ENCODE assay signal across 1 cellular context in genomic region chr3:186871403-186871924, GRCh38.
TF ChIP-seq lines count a peak whose summit lies in the region.

No MANE protein-coding gene starts in this region.

TF ChIP-seq in K562, 482 proteins besides CTCF, POLR2A, EP300 and RAD21 (continued from another document and continues in another):
- TF ChIP-seq ZNF398 (CRISPR knock-in tag; IDR thresholded peaks at IDR 0.05) (no peak), ZBTB26 (CRISPR knock-in tag; IDR thresholded peaks at IDR 0.05) (no peak), MEIS2 (IDR thresholded peaks at IDR 0.05; ENCODE audit: partially characterized antibody) (peak; percentile 73), ZNF316 (IDR thresholded peaks at IDR 0.05) (peak; percentile 94), JUND (IDR thresholded peaks at IDR 0.05; ENCODE audit: borderline replicate concordance, low read depth, low read length) (peak; percentile 59; the same call in 1 of the 2 replicates), JUND (tag; IDR thresholded peaks at IDR 0.05; ENCODE audit: borderline replicate concordance, low read depth, low read length) (peak; percentile 64; the same call in 1 of the 3 replicates), HDAC3 (IDR thresholded peaks at IDR 0.05; ENCODE audit: borderline replicate concordance, partially characterized antibody) (peak; percentile 79), XRCC5 (IDR thresholded peaks at IDR 0.05; ENCODE audit: low read depth, low read length) (no peak), ATF4 (CRISPR knock-in tag; IDR thresholded peaks at IDR 0.05) (no peak), CSDE1 (IDR thresholded peaks at IDR 0.05) (no peak), LEF1 (IDR thresholded peaks at IDR 0.05) (peak; percentile 64; the same call in 1 of the 2 replicates), ARID1B (IDR thresholded peaks at IDR 0.05) (peak; percentile 91), TEAD2 (tag; IDR thresholded peaks at IDR 0.05) (no peak), MYNN (IDR thresholded peaks at IDR 0.05) (no peak), MYNN (CRISPR knock-in tag; IDR thresholded peaks at IDR 0.05) (no peak), IRF1 (CRISPR knock-in tag; IDR thresholded peaks at IDR 0.05; ENCODE audit: borderline replicate concordance) (no peak), ZEB2 (IDR thresholded peaks at IDR 0.05) (peak; percentile 80), ZNF263 (CRISPR knock-in tag; IDR thresholded peaks at IDR 0.05; ENCODE audit: borderline replicate concordance) (no peak), CEBPB (tag; IDR thresholded peaks at IDR 0.05) (peak; percentile 25; the same call in 1 of the 2 replicates), HDAC6 (IDR thresholded peaks at IDR 0.05; ENCODE audit: low read depth, low read length) (no peak), RB1 (IDR thresholded peaks at IDR 0.05; ENCODE audit: low read depth) (no peak), BHLHE40 (IDR thresholded peaks at IDR 0.05; ENCODE audit: low read length) (no peak), POLR2H (tag; IDR thresholded peaks at IDR 0.05; ENCODE audit: low read depth) (peak; percentile 59; the same call in 1 of the 2 replicates), KLF13 (tag; IDR thresholded peaks at IDR 0.05; ENCODE audit: borderline replicate concordance, low read depth) (no peak), NR2C1 (IDR thresholded peaks at IDR 0.05) (peak; percentile 51), NR2C1 (tag; IDR thresholded peaks at IDR 0.05) (peak; percentile 60), ZNF695 (CRISPR knock-in tag; IDR thresholded peaks at IDR 0.05) (no peak), ETV1 (tag; conservative IDR thresholded peaks at IDR 0.05; ENCODE audit: low read depth) (peak; percentile 96), TEAD1 (CRISPR knock-in tag; IDR thresholded peaks at IDR 0.05) (0 out of 4 replicates have a peak, but pooled peaks of 1 of the 2 experiments have one; percentile 42), MAFK (IDR thresholded peaks at IDR 0.05; ENCODE audit: low read length) (peak; percentile 60), ZNF239 (CRISPR knock-in tag; IDR thresholded peaks at IDR 0.05) (no peak), ZNF511 (CRISPR knock-in tag; IDR thresholded peaks at IDR 0.05) (no peak), OTX1 (CRISPR knock-in tag; IDR thresholded peaks at IDR 0.05) (no peak), DMBX1 (CRISPR knock-in tag; IDR thresholded peaks at IDR 0.05; ENCODE audit: borderline replicate concordance) (peak; percentile 70; the same call in 1 of the 2 replicates), ZNF280A (IDR thresholded peaks at IDR 0.05; ENCODE audit: low read depth, partially characterized antibody) (no peak), ZNF277 (CRISPR knock-in tag; IDR thresholded peaks at IDR 0.05; ENCODE audit: borderline replicate concordance) (no peak), SREBF2 (CRISPR knock-in tag; IDR thresholded peaks at IDR 0.05) (no peak), CLOCK (CRISPR knock-in tag; IDR thresholded peaks at IDR 0.05; ENCODE audit: borderline replicate concordance) (no peak), ZNF121 (CRISPR knock-in tag; conservative IDR thresholded peaks at IDR 0.05) (no peak), HNRNPL (IDR thresholded peaks at IDR 0.05; ENCODE audit: low read depth, low read length) (no peak), ZNF436 (CRISPR knock-in tag; IDR thresholded peaks at IDR 0.05) (no peak), HES1 (IDR thresholded peaks at IDR 0.05; ENCODE audit: low read depth) (0 out of 2 replicates have a peak, but pooled peaks have one; percentile 32), HINFP (tag; conservative IDR thresholded peaks at IDR 0.05; ENCODE audit: low read depth) (no peak), HCFC1 (IDR thresholded peaks at IDR 0.05; ENCODE audit: low read depth, low read length) (no peak), SRSF7 (optimal IDR thresholded peaks at IDR 0.05; ENCODE audit: low read depth, low read length) (no peak), CXXC5 (CRISPR knock-in tag; IDR thresholded peaks at IDR 0.05) (peak; percentile 53), ZNF274 (IDR thresholded peaks at IDR 0.05; ENCODE audit: borderline replicate concordance, low read depth, low read length) (no peak), ZNF75A (CRISPR knock-in tag; IDR thresholded peaks at IDR 0.05) (no peak), ARID3B (CRISPR knock-in tag; IDR thresholded peaks at IDR 0.05; ENCODE audit: borderline replicate concordance) (no peak), NONO (IDR thresholded peaks at IDR 0.05; ENCODE audit: low read depth in 2 of 2, low read length in 1 of 2) (no peak), ZBTB12 (CRISPR knock-in tag; IDR thresholded peaks at IDR 0.05) (no peak), ZNF668 (CRISPR knock-in tag; IDR thresholded peaks at IDR 0.05) (no peak), RNF2 (IDR thresholded peaks at IDR 0.05) (peak; percentile 69), NBN (IDR thresholded peaks at IDR 0.05; ENCODE audit: low read depth) (peak; percentile 74; the same call in 1 of the 2 replicates), SIRT6 (IDR thresholded peaks at IDR 0.05; ENCODE audit: low read depth, low read length) (no peak), MED1 (CRISPR knock-in tag; IDR thresholded peaks at IDR 0.05; ENCODE audit: borderline replicate concordance) (no peak), SIN3B (IDR thresholded peaks at IDR 0.05; ENCODE audit: low read depth) (no peak), FIP1L1 (IDR thresholded peaks at IDR 0.05; ENCODE audit: low read depth, low read length, poor library complexity, severe bottlenecking) (no peak)
